13 cellular contexts compared by ENCODE assay signal in genomic region chr17:82388223-82388921, GRCh38. TPM values are rescaled to one million over a fixed set of nuclear protein-coding genes. Genes with fewer than 3 reads are reported as not detected.
DNase-seq lines count a peak whose midpoint lies in the region; ATAC-seq and TF ChIP-seq lines count a peak whose summit lies in the region.
"Had no signal": no experiment of that assay in that cellular context is flagged by ENCODE, and none has a peak within 500 bp of the region (broad histone marks: within the 10 kb centered on the region; RNA-seq: fewer than 3 reads in every experiment).

No MANE protein-coding gene starts in this region.

- no peak overlapping the region for H3K4me3 ChIP-seq in heart right ventricle
- no peak overlapping the region for H3K4me3 ChIP-seq in left lung
- no peak overlapping the region for H3K4me3 ChIP-seq in gastroesophageal sphincter

- intact Hi-C loops in heart right ventricle (cut with DNase I) (no loop called here), cardiac septum (cut with DNase I) (no loop called here), left lung (cut with DNase I) (no loop called here)

- H3K27me3 ChIP-seq in heart right ventricle (peaks cover 0 to 38% (median 9%) of the 10 kb centered on the region in 7 donors), left lung (peaks cover 7 to 49% of the 10 kb centered on the region in 2 donors), gastroesophageal sphincter (peaks cover 49% of the 10 kb centered on the region)

- DNase-seq in heart right ventricle, result no peak
- no peak for DNase-seq in cardiac septum (ENCODE audit: low spot score)
- DNase-seq in left lung, result peak in 1 of 2 donors; percentile 84
- no peak for DNase-seq in NCI-H526 (lab: John Stamatoyannopoulos, UW)
- DNase-seq in NCI-H1694 (lab: John Stamatoyannopoulos, UW), result no peak
- no peak for DNase-seq in effector CD8-positive, alpha-beta T cell (lab: John Stamatoyannopoulos, UW)
- DNase-seq: activated naive CD4-positive, alpha-beta T cell treated with anti-CD3 and anti-CD28 coated beads for 36 hours; central memory CD4-positive, alpha-beta T cell; Karpas-422 had no signal

- H3K9me3 ChIP-seq in heart right ventricle (no peaks in the 10 kb centered on the region), left lung (no peaks in the 10 kb centered on the region), gastroesophageal sphincter (no peaks in the 10 kb centered on the region)

- WGBS in heart right ventricle, 2 donors, result 55 to 65% methylated on average over 32 to 34 of the region's 34 CpGs
- 80% methylated on average over 8 of the region's 34 CpGs; no CpG with 5 or more reads in 1 of the 2 donors for WGBS in gastroesophageal sphincter (ENCODE audit: low coverage in 1 of 2), 2 donors

- peak in 5 of 8 donors; percentile 11 to 41 (median 16) for ATAC-seq in heart right ventricle
- ATAC-seq in left lung, result peak; percentile 54
- no peak for ATAC-seq in gastroesophageal sphincter

- no peak for TF ChIP-seq POLR2A in gastroesophageal sphincter (IDR thresholded peaks at IDR 0.05)

- TF ChIP-seq CTCF in heart right ventricle (IDR thresholded peaks at IDR 0.05) (no peak), VCaP (conservative IDR thresholded peaks at IDR 0.05) (0 out of 2 replicates have a peak, but pooled peaks have one; percentile 16), left lung (IDR thresholded peaks at IDR 0.05) (no peak), gastroesophageal sphincter (IDR thresholded peaks at IDR 0.05) (no peak)

- H3K36me3 ChIP-seq in heart right ventricle (peaks cover 0 to 24% (median 6%) of the 10 kb centered on the region in 9 donors), left lung (peaks cover 0 to 25% of the 10 kb centered on the region in 2 donors), gastroesophageal sphincter (peaks cover 0 to 26% of the 10 kb centered on the region in 2 donors)

- H3K4me1 ChIP-seq in heart right ventricle, result peaks cover 2 to 37% (median 13%) of the 10 kb centered on the region in 9 donors
- peaks cover 0 to 10% of the 10 kb centered on the region in 2 donors for H3K4me1 ChIP-seq in left lung
- H3K4me1 ChIP-seq in gastroesophageal sphincter, result peaks cover 0 to 28% (median 17%) of the 10 kb centered on the region in 3 donors

- no peak overlapping the region for H3K27ac ChIP-seq in heart right ventricle
- H3K27ac ChIP-seq in VCaP, result no peak overlapping the region; the same call in 1 of the 2 replicates
- H3K27ac ChIP-seq in left lung, result no peak overlapping the region
- H3K27ac ChIP-seq in gastroesophageal sphincter, result no peak overlapping the region

- no peak for TF ChIP-seq EP300 in gastroesophageal sphincter (IDR thresholded peaks at IDR 0.05)

RNA-seq across cellular contexts. Expression of gene UTS2R, which starts 16.8 kb away (rescaled TPM):
- total RNA-seq in heart right ventricle, result 1 to 10 TPM in 7 of 10 donors, under 1 TPM in 3; 0.42 to 5.9 (median 1.4) TPM
- polyA plus RNA-seq in heart right ventricle, result under 1 TPM in 1 of 2 donors, not detected in 1; 0.04 TPM
- total RNA-seq in cardiac septum, result 0.51 TPM
- not detected for total RNA-seq in left lung
- not detected for total RNA-seq in gastroesophageal sphincter
- total RNA-seq: activated CD8-positive, alpha-beta memory T cell treated with anti-CD3 and anti-CD28 coated beads for 36 hours; activated naive CD4-positive, alpha-beta T cell treated with anti-CD3 and anti-CD28 coated beads for 36 hours had no signal
- polyA plus RNA-seq: AG04450 had no signal

RNA-seq across cellular contexts. Expression of gene TEX19, which starts 29.3 kb away (rescaled TPM):
- total RNA-seq in heart right ventricle, result not detected
- polyA plus RNA-seq in heart right ventricle, result not detected
- total RNA-seq in cardiac septum, result not detected
- not detected for total RNA-seq in left lung
- total RNA-seq in gastroesophageal sphincter, result not detected
- total RNA-seq: activated CD8-positive, alpha-beta memory T cell treated with anti-CD3 and anti-CD28 coated beads for 36 hours had no signal

RNA-seq across cellular contexts. Expression of gene HEXD, which starts 29.8 kb away (rescaled TPM):
- total RNA-seq in heart right ventricle, result 10 to 100 TPM in 8 of 10 donors, 1 to 10 TPM in 2; 9.4 to 22.2 (median 12.8) TPM
- polyA plus RNA-seq in heart right ventricle, result 10 to 100 TPM; 14.1 to 53.3 TPM
- 14.3 TPM for total RNA-seq in cardiac septum
- 10 to 100 TPM; 28.6 to 34.7 TPM for total RNA-seq in left lung
- total RNA-seq in gastroesophageal sphincter, result 10 to 100 TPM; 13.9 to 31.9 (median 19.1) TPM

RNA-seq across cellular contexts. Expression of gene OGFOD3, which starts 30.0 kb away (rescaled TPM):
- total RNA-seq in heart right ventricle, result 10 to 100 TPM; 23.3 to 39.4 (median 31.1) TPM
- 10 to 100 TPM; 26.8 to 31.9 TPM for polyA plus RNA-seq in heart right ventricle
- 31.3 TPM for total RNA-seq in cardiac septum
- 10 to 100 TPM; 31.0 to 37.9 TPM for total RNA-seq in left lung
- 10 to 100 TPM; 26.4 to 39.5 (median 28.8) TPM for total RNA-seq in gastroesophageal sphincter

RNA-seq across cellular contexts. Expression of gene SECTM1, which starts 54.8 kb away (rescaled TPM):
- total RNA-seq in heart right ventricle (10 to 100 TPM in 1 of 10 donors, 1 to 10 TPM in 9; 1.7 to 29.9 (median 3.9) TPM), cardiac septum (2.0 TPM), left lung (10 to 100 TPM; 10.5 to 36.8 TPM), gastroesophageal sphincter (10 to 100 TPM in 3 of 4 donors, 1 to 10 TPM in 1; 6.1 to 22.3 (median 17.6) TPM)
- polyA plus RNA-seq in heart right ventricle, result 1 to 10 TPM; 2.7 to 3.2 TPM
